3 cellular contexts compared by ENCODE assay signal in genomic region chr4:24669751-24670150, GRCh38.
"Had no signal": no experiment of that assay in that cellular context is flagged by ENCODE, and none has a peak within 500 bp of the region (broad histone marks: within the 10 kb centered on the region; RNA-seq: fewer than 3 reads in every experiment).

No MANE protein-coding gene starts in this region.

- H3K4me3 ChIP-seq: GM12878 had no signal

- DNase-seq: GDM1, GF-D8 had no signal
